Comparison of ENCODE assay signal across 27 cellular contexts in genomic region chr2:24482972-24483300, GRCh38.
"Had no signal": no experiment of that assay in that cellular context is flagged by ENCODE, and none has a peak within 500 bp of the region (broad histone marks: within the 10 kb centered on the region; RNA-seq: fewer than 3 reads in every experiment).

No MANE protein-coding gene starts in this region.

- DNase-seq: colonic mucosa; dermis blood vessel endothelial cell; effector memory CD4-positive, alpha-beta T cell; foreskin keratinocyte; heart left ventricle; kidney; left cardiac atrium; mesenchymal stem cell; naive thymus-derived CD8-positive, alpha-beta T cell; nephron progenitor cell; right lobe of liver; small intestine; stimulated activated CD4-positive, alpha-beta T cell treated with anti-CD3 and anti-CD28 coated beads, Interleukin-2, amount 100 ng/mL, for 24 hours; stimulated activated CD4-positive, alpha-beta T cell treated with anti-CD3 and anti-CD28 coated beads, Interleukin-4, amount 100 ng/mL, for 24 hours; stimulated activated naive CD4-positive, alpha-beta T cell treated with Interleukin-2 at 50 U/mL for 16 hours; thyroid gland had no signal

- H3K4me1 Mint-ChIP-seq: central memory CD8-positive, alpha-beta T cell; mesothelial cell of epicardium; nephron progenitor cell; stimulated activated effector memory CD8-positive, alpha-beta T cell treated with anti-CD3 and anti-CD28 coated beads, Interleukin-12 subunit alpha, Interleukin-12 subunit beta, amount 100 ng/mL, for 72 hours had no signal

- H3K27me3 ChIP-seq: colonic mucosa, esophagus muscularis mucosa, gastroesophageal sphincter, heart left ventricle, hepatocyte, pancreas, right lobe of liver, stomach, thyroid gland had no signal

- ATAC-seq: gastroesophageal sphincter; left cardiac atrium; naive thymus-derived CD8-positive, alpha-beta T cell; stimulated activated effector memory CD8-positive, alpha-beta T cell treated with anti-CD3 and anti-CD28 coated beads, Interleukin-12 subunit alpha, Interleukin-12 subunit beta, amount 100 ng/mL, for 72 hours had no signal

- H3K36me3 Mint-ChIP-seq: mesothelial cell of epicardium; naive thymus-derived CD8-positive, alpha-beta T cell; stimulated activated effector memory CD8-positive, alpha-beta T cell treated with anti-CD3 and anti-CD28 coated beads, Interleukin-12 subunit alpha, Interleukin-12 subunit beta, amount 100 ng/mL, for 72 hours; type B pancreatic cell had no signal

- H3K9me3 ChIP-seq: colonic mucosa, esophagus muscularis mucosa, gastroesophageal sphincter, mucosa of descending colon, pancreas, right lobe of liver, thyroid gland had no signal

- H3K27ac Mint-ChIP-seq: mesothelial cell of epicardium; naive thymus-derived CD8-positive, alpha-beta T cell; nephron progenitor cell; progenitor cell of endocrine pancreas; stimulated activated effector memory CD8-positive, alpha-beta T cell treated with anti-CD3 and anti-CD28 coated beads, Interleukin-12 subunit alpha, Interleukin-12 subunit beta, amount 100 ng/mL, for 72 hours; type B pancreatic cell had no signal

- H3K4me3 ChIP-seq: colonic mucosa, esophagus muscularis mucosa, gastroesophageal sphincter, heart left ventricle, hepatocyte, mucosa of descending colon, pancreas, right lobe of liver, stomach, thyroid gland had no signal

- H3K4me3 Mint-ChIP-seq: central memory CD8-positive, alpha-beta T cell; mesothelial cell of epicardium; naive thymus-derived CD8-positive, alpha-beta T cell; nephron progenitor cell; stimulated activated effector memory CD8-positive, alpha-beta T cell treated with anti-CD3 and anti-CD28 coated beads, Interleukin-12 subunit alpha, Interleukin-12 subunit beta, amount 100 ng/mL, for 72 hours; type B pancreatic cell had no signal

- H3K9me3 Mint-ChIP-seq: central memory CD8-positive, alpha-beta T cell; naive thymus-derived CD8-positive, alpha-beta T cell; stimulated activated effector memory CD8-positive, alpha-beta T cell treated with anti-CD3 and anti-CD28 coated beads, Interleukin-12 subunit alpha, Interleukin-12 subunit beta, amount 100 ng/mL, for 72 hours; type B pancreatic cell had no signal

- H3K27me3 Mint-ChIP-seq: central memory CD8-positive, alpha-beta T cell; type B pancreatic cell had no signal

- H3K4me1 ChIP-seq: colonic mucosa, esophagus muscularis mucosa, foreskin keratinocyte, gastroesophageal sphincter, thyroid gland had no signal

- H3K27ac ChIP-seq: colonic mucosa, esophagus muscularis mucosa, foreskin keratinocyte, gastroesophageal sphincter, heart left ventricle, hepatocyte, right lobe of liver, thyroid gland had no signal

- H3K36me3 ChIP-seq: colonic mucosa, esophagus muscularis mucosa, gastroesophageal sphincter, heart left ventricle, pancreas, right lobe of liver, stomach, thyroid gland had no signal
